Comparison of ENCODE assay signal across 8 cellular contexts in genomic region chr5:80183723-80184234, GRCh38.
DNase-seq lines count a peak whose midpoint lies in the region; ATAC-seq and TF ChIP-seq lines count a peak whose summit lies in the region.
"Not testable (repeated sequence)": the region's sequence is repeated elsewhere in the genome, so short reads cannot be mapped to it uniquely, and the experiment has no call there.

No MANE protein-coding gene starts in this region.

- not testable (repeated sequence) for TF ChIP-seq CTCF in colonic mucosa (IDR thresholded peaks at IDR 0.05); neural progenitor cell (IDR thresholded peaks at IDR 0.05); tibial nerve (IDR thresholded peaks at IDR 0.05)

- TF ChIP-seq EP300 in tibial nerve (IDR thresholded peaks at IDR 0.05): not testable (repeated sequence)

- POLR2A ChIA-PET in CD4-positive, alpha-beta memory T cell (lab: Charles Lee; ENCODE audit: partially characterized antibody): interaction anchor here (0.6 to 18.1 kb wide), 12 partner anchors 9 to 92 kb away, joined by 3 to 409 read pairs (median 8); partner anchors contain the start of gene SERINC5

- not testable (repeated sequence) for H3K4me3 ChIP-seq in CD4-positive, alpha-beta memory T cell (ENCODE audit: low read length in 2 of 2); colonic mucosa; neural progenitor cell; tibial nerve
- H3K4me3 ChIP-seq in Jurkat, Clone E6-1 (ENCODE audit: low read length): peak overlapping the region; percentile 18; the same call in 1 of the 2 replicates
- peak overlapping the region; percentile 33 for H3K4me3 ChIP-seq in iPS-18a (ENCODE audit: low read length)

- not testable (repeated sequence) for H3K36me3 ChIP-seq in CD4-positive, alpha-beta memory T cell (ENCODE audit: insufficient read depth, low read length); colonic mucosa; iPS-18a (ENCODE audit: control insufficient read depth, low read depth, low read length); neural progenitor cell; tibial nerve

- H3K36me3 Mint-ChIP-seq in CD4-positive, alpha-beta memory T cell: peaks cover 20 to 24% of the 10 kb centered on the region in 2 donors
- H3K36me3 Mint-ChIP-seq in T-helper 17 cell (ENCODE audit: low read depth); activated T-helper 1 cell treated with anti-CD3 and anti-CD28 coated beads, Interleukin-12 subunit alpha, Interleukin-12 subunit beta, Interleukin-2, Interleukin-4 antibody, amounts not matched to agents 30 ng/mL and 10 ng/mL and 1 ng/mL, durations not matched to agents 14 hours and 24 hours and 36 hours (ENCODE audit: low read depth); neural progenitor cell: not testable (repeated sequence)

- peaks cover 73 to 96% (median 87%) of the 10 kb centered on the region in 4 donors for H3K4me1 Mint-ChIP-seq in CD4-positive, alpha-beta memory T cell
- H3K4me1 Mint-ChIP-seq in T-helper 17 cell (peaks cover 70% of the 10 kb centered on the region), neural progenitor cell (peaks cover 50% of the 10 kb centered on the region)
- peaks cover 83% of the 10 kb centered on the region for H3K4me1 Mint-ChIP-seq in activated T-helper 1 cell treated with anti-CD3 and anti-CD28 coated beads, Interleukin-12 subunit alpha, Interleukin-12 subunit beta, Interleukin-2, Interleukin-4 antibody, amounts not matched to agents 30 ng/mL and 10 ng/mL and 1 ng/mL, durations not matched to agents 14 hours and 24 hours and 36 hours (ENCODE audit: low read depth)

- H3K27ac Mint-ChIP-seq in CD4-positive, alpha-beta memory T cell: peak overlapping the region; percentile 89 to 97 (median 95)
- peak overlapping the region; percentile 98 for H3K27ac Mint-ChIP-seq in T-helper 17 cell
- H3K27ac Mint-ChIP-seq in activated T-helper 1 cell treated with anti-CD3 and anti-CD28 coated beads, Interleukin-12 subunit alpha, Interleukin-12 subunit beta, Interleukin-2, Interleukin-4 antibody, amounts not matched to agents 30 ng/mL and 10 ng/mL and 1 ng/mL, durations not matched to agents 14 hours and 24 hours and 36 hours: peak overlapping the region; percentile 80
- H3K27ac Mint-ChIP-seq in neural progenitor cell: not testable (repeated sequence)

- not testable (repeated sequence) for ATAC-seq in T-helper 17 cell

- not testable (repeated sequence) for H3K9me3 ChIP-seq in CD4-positive, alpha-beta memory T cell (ENCODE audit: control insufficient read depth in 1 of 2, low read length in 2 of 2); T-helper 17 cell (ENCODE audit: control insufficient read depth, low read length, poor library complexity, severe bottlenecking); colonic mucosa; iPS-18a (ENCODE audit: control insufficient read depth, low read depth, low read length); neural progenitor cell (ENCODE audit: low read depth); tibial nerve

- H4K20me1 ChIP-seq in neural progenitor cell (ENCODE audit: low read depth): peaks cover 63% of the 10 kb centered on the region

- H3K4me1 ChIP-seq in CD4-positive, alpha-beta memory T cell (ENCODE audit: insufficient read depth, low read length): peaks cover 100% of the 10 kb centered on the region
- H3K4me1 ChIP-seq in colonic mucosa (peaks cover 27% of the 10 kb centered on the region), iPS-18a (ENCODE audit: control insufficient read depth, low read depth, low read length) (peaks cover 61% of the 10 kb centered on the region), neural progenitor cell (peaks cover 66% of the 10 kb centered on the region), tibial nerve (peaks cover 0 to 76% (median 47%) of the 10 kb centered on the region in 4 donors)

- not testable (repeated sequence) for H2AFZ ChIP-seq in neural progenitor cell (replicated peaks)

- peaks cover 97% of the 10 kb centered on the region for H3K79me2 ChIP-seq in neural progenitor cell (ENCODE audit: low read depth)

- intact Hi-C loops in CD4-positive, alpha-beta memory T cell (cut with micrococcal nuclease): loop anchor here (2.0 to 5.0 kb wide), 3 partner anchors 19 to 91 kb away; no protein-coding TSS in a partner anchor
- intact Hi-C loops in activated T-helper 1 cell treated with anti-CD3 and anti-CD28 coated beads, Interleukin-12 subunit alpha, Interleukin-12 subunit beta, Interleukin-2, Interleukin-4 antibody, amounts not matched to agents 30 ng/mL and 10 ng/mL and 1 ng/mL, durations not matched to agents 14 hours and 24 hours and 36 hours (cut with micrococcal nuclease): loop anchor here (2.0 kb wide), 1 partner anchor 57 kb away; no protein-coding TSS in a partner anchor
- intact Hi-C loops in colonic mucosa (cut with DNase I): loop anchor here (5.0 kb wide), 1 partner anchor 74 kb away; the partner anchor contains the start of gene SERINC5

- CTCF ChIA-PET in CD4-positive, alpha-beta memory T cell (lab: Charles Lee; ENCODE audit: partially characterized antibody): interaction anchor here (1.2 to 4.5 kb wide), 4 partner anchors 28 to 124 kb away, joined by 3 to 23 read pairs (median 3); partner anchors contain the start of gene SERINC5

- H3K4me2 ChIP-seq in neural progenitor cell: peak overlapping the region; percentile 62

- peak overlapping the region; percentile 60 for H3K27ac ChIP-seq in CD4-positive, alpha-beta memory T cell (ENCODE audit: low read depth, low read length)
- H3K27ac ChIP-seq in colonic mucosa (peak overlapping the region; percentile 62), iPS-18a (ENCODE audit: low read length) (peak overlapping the region; percentile 84), neural progenitor cell (peak overlapping the region; percentile 87), tibial nerve (peak overlapping the region in 3 of 4 donors; percentile 9 to 75 (median 54))

- not testable (repeated sequence) for H3K9me3 Mint-ChIP-seq in CD4-positive, alpha-beta memory T cell; activated T-helper 1 cell treated with anti-CD3 and anti-CD28 coated beads, Interleukin-12 subunit alpha, Interleukin-12 subunit beta, Interleukin-2, Interleukin-4 antibody, amounts not matched to agents 30 ng/mL and 10 ng/mL and 1 ng/mL, durations not matched to agents 14 hours and 24 hours and 36 hours; neural progenitor cell

- not testable (repeated sequence) for TF ChIP-seq POLR2A in tibial nerve (IDR thresholded peaks at IDR 0.05)

- peak overlapping the region; percentile 14 to 78 (median 54) for H3K4me3 Mint-ChIP-seq in CD4-positive, alpha-beta memory T cell
- peak overlapping the region; percentile 88 for H3K4me3 Mint-ChIP-seq in T-helper 17 cell
- peak overlapping the region; percentile 32 for H3K4me3 Mint-ChIP-seq in activated T-helper 1 cell treated with anti-CD3 and anti-CD28 coated beads, Interleukin-12 subunit alpha, Interleukin-12 subunit beta, Interleukin-2, Interleukin-4 antibody, amounts not matched to agents 30 ng/mL and 10 ng/mL and 1 ng/mL, durations not matched to agents 14 hours and 24 hours and 36 hours
- not testable (repeated sequence) for H3K4me3 Mint-ChIP-seq in neural progenitor cell

- H3K27me3 ChIP-seq in CD4-positive, alpha-beta memory T cell (ENCODE audit: insufficient read depth, low read length); colonic mucosa; iPS-18a (ENCODE audit: control insufficient read depth, insufficient read depth, low read length); neural progenitor cell; tibial nerve: not testable (repeated sequence)

- H3K9ac ChIP-seq in colonic mucosa (ENCODE audit: low read depth in 2 of 2, low read length in 2 of 2): peak overlapping the region in 1 of 2 donors; percentile 54
- H3K9ac ChIP-seq in iPS-18a (ENCODE audit: low read length): peak overlapping the region; percentile 57
- not testable (repeated sequence) for H3K9ac ChIP-seq in neural progenitor cell

- H3K27me3 Mint-ChIP-seq in CD4-positive, alpha-beta memory T cell; T-helper 17 cell; activated T-helper 1 cell treated with anti-CD3 and anti-CD28 coated beads, Interleukin-12 subunit alpha, Interleukin-12 subunit beta, Interleukin-2, Interleukin-4 antibody, amounts not matched to agents 30 ng/mL and 10 ng/mL and 1 ng/mL, durations not matched to agents 14 hours and 24 hours and 36 hours (ENCODE audit: insufficient read depth); neural progenitor cell (ENCODE audit: insufficient read depth, low read depth): not testable (repeated sequence)

- 79 to 83% methylated on average over 10 of the region's 10 CpGs for WGBS in tibial nerve, 2 donors

- DNase-seq in CD4-positive, alpha-beta memory T cell: peak in 1 of 5 donors; percentile 54
- DNase-seq in Jurkat, Clone E6-1 (ENCODE audit: low read depth, low spot score); T-helper 17 cell; activated T-helper 1 cell treated with anti-CD3 and anti-CD28 coated beads, Interleukin-12 subunit alpha, Interleukin-12 subunit beta, Interleukin-2, Interleukin-4 antibody, amounts not matched to agents 30 ng/mL and 10 ng/mL and 1 ng/mL, durations not matched to agents 14 hours and 24 hours and 36 hours (ENCODE audit: low spot score); colonic mucosa; neural progenitor cell (ENCODE audit: low spot score); tibial nerve (ENCODE audit: low spot score in 2 of 2): not testable (repeated sequence)

- H3F3A ChIP-seq in neural progenitor cell (ENCODE audit: low read depth): peaks cover 75% of the 10 kb centered on the region
